In genomic region chr2:43184339-43184895, GRCh38 we compare ENCODE assay signal across 1 cellular context.
TF ChIP-seq lines count a peak whose summit lies in the region.

No MANE protein-coding gene starts in this region.

TF ChIP-seq in HepG2, 621 proteins besides CTCF, POLR2A, EP300 and RAD21 (continued from another document and continues in another):
- TF ChIP-seq ERF (CRISPR knock-in tag; IDR thresholded peaks at IDR 0.05) (peak; percentile 95), MAF1 (CRISPR knock-in tag; IDR thresholded peaks at IDR 0.05; ENCODE audit: borderline replicate concordance) (no peak), TSC22D2 (CRISPR knock-in tag; IDR thresholded peaks at IDR 0.05; ENCODE audit: borderline replicate concordance) (0 out of 2 replicates have a peak, but pooled peaks have one; percentile 70), NR2F2 (IDR thresholded peaks at IDR 0.05; ENCODE audit: borderline replicate concordance, low read depth) (peak; percentile 82; the same call in 1 of the 2 replicates), RARG (CRISPR knock-in tag; IDR thresholded peaks at IDR 0.05; ENCODE audit: low read depth) (no peak), ELF1 (CRISPR knock-in tag; IDR thresholded peaks at IDR 0.05) (peak; percentile 86), PRDM10 (CRISPR knock-in tag; IDR thresholded peaks at IDR 0.05; ENCODE audit: low read depth) (peak; percentile 88), ZNF451 (CRISPR knock-in tag; IDR thresholded peaks at IDR 0.05) (no peak), E2F2 (CRISPR knock-in tag; IDR thresholded peaks at IDR 0.05; ENCODE audit: borderline replicate concordance) (no peak), TCF7 (IDR thresholded peaks at IDR 0.05; ENCODE audit: low read depth) (peak; percentile 37; the same call in 1 of the 2 replicates), MIER3 (CRISPR knock-in tag; IDR thresholded peaks at IDR 0.05; ENCODE audit: borderline replicate concordance) (peak; percentile 92; the same call in 1 of the 2 replicates), ZNF770 (CRISPR knock-in tag; IDR thresholded peaks at IDR 0.05) (peak; percentile 47; the same call in 1 of the 2 replicates), ZFY (CRISPR knock-in tag; IDR thresholded peaks at IDR 0.05) (peak; percentile 24; the same call in 1 of the 2 replicates), ZNF644 (CRISPR knock-in tag; IDR thresholded peaks at IDR 0.05; ENCODE audit: low read depth) (peak; percentile 79), HOXA9 (CRISPR knock-in tag; IDR thresholded peaks at IDR 0.05; ENCODE audit: borderline replicate concordance) (no peak), ZNF549 (CRISPR knock-in tag; IDR thresholded peaks at IDR 0.05) (peak; percentile 91), ZNF576 (CRISPR knock-in tag; IDR thresholded peaks at IDR 0.05) (no peak), RBAK (CRISPR knock-in tag; IDR thresholded peaks at IDR 0.05) (no peak), CENPT (CRISPR knock-in tag; IDR thresholded peaks at IDR 0.05; ENCODE audit: low read depth) (no peak), FOXM1 (CRISPR knock-in tag; IDR thresholded peaks at IDR 0.05) (no peak), ZNF432 (CRISPR knock-in tag; IDR thresholded peaks at IDR 0.05; ENCODE audit: borderline replicate concordance) (no peak), ATF5 (CRISPR knock-in tag; IDR thresholded peaks at IDR 0.05; ENCODE audit: low read depth) (no peak), ZNF318 (CRISPR knock-in tag; IDR thresholded peaks at IDR 0.05) (no peak), ZNF142 (CRISPR knock-in tag; IDR thresholded peaks at IDR 0.05) (no peak)
